Comparison of ENCODE assay signal across 12 cellular contexts in genomic region chr4:100188829-100189228, GRCh38. TPM values are rescaled to one million over a fixed set of nuclear protein-coding genes. Genes with fewer than 3 reads are reported as not detected.
DNase-seq lines count a peak whose midpoint lies in the region; ATAC-seq and TF ChIP-seq lines count a peak whose summit lies in the region.
"Had no signal": no experiment of that assay in that cellular context is flagged by ENCODE, and none has a peak within 500 bp of the region (broad histone marks: within the 10 kb centered on the region; RNA-seq: fewer than 3 reads in every experiment).

No MANE protein-coding gene starts in this region.

- no peak for DNase-seq in activated naive CD8-positive, alpha-beta T cell treated with anti-CD3 and anti-CD28 coated beads, Interleukin-2, amount 10 ng/mL, durations not matched to agents 7 days and 5 days
- DNase-seq in activated naive CD8-positive, alpha-beta T cell treated with anti-CD3 and anti-CD28 coated beads for 36 hours = no peak
- DNase-seq in NCI-H82 (lab: John Stamatoyannopoulos, UW) (peak; percentile 72), head of caudate nucleus (peak in 25 of 42 donors; percentile 9 to 66 (median 32)), suprapubic skin (ENCODE audit: low spot score in 2 of 2) (no peak), NK-92 (lab: John Stamatoyannopoulos, UW; ENCODE audit: unreplicated experiment) (no peak), activated gamma-delta T cell (lab: John Stamatoyannopoulos, UW) (no peak)
- DNase-seq: activated naive CD4-positive, alpha-beta T cell treated with anti-CD3 and anti-CD28 coated beads, Interleukin-2, amount 50 U/mL, for 16 hours; CD8-positive, alpha-beta T cell; erythroblast had no signal

- no peaks in the 10 kb centered on the region for H3K36me3 ChIP-seq in suprapubic skin

- no peak for ATAC-seq in activated naive CD8-positive, alpha-beta T cell treated with anti-CD3 and anti-CD28 coated beads, Interleukin-2, amount 10 ng/mL, durations not matched to agents 7 days and 5 days (ENCODE audit: low read depth)
- no peak for ATAC-seq in HG03565 (IDR thresholded peaks at IDR 0.05; ENCODE audit: unreplicated experiment)
- ATAC-seq: CD8-positive, alpha-beta T cell had no signal

- POLR2A ChIA-PET in activated naive CD8-positive, alpha-beta T cell treated with anti-CD3 and anti-CD28 coated beads, Interleukin-2, amount 10 ng/mL, durations not matched to agents 7 days and 5 days (lab: Charles Lee) = no interaction called here

- no peaks in the 10 kb centered on the region for H3K9me3 Mint-ChIP-seq in activated naive CD8-positive, alpha-beta T cell treated with anti-CD3 and anti-CD28 coated beads, Interleukin-2, amount 10 ng/mL, durations not matched to agents 7 days and 5 days
- H3K9me3 Mint-ChIP-seq in activated naive CD8-positive, alpha-beta T cell treated with anti-CD3 and anti-CD28 coated beads for 36 hours = no peaks in the 10 kb centered on the region
- H3K9me3 Mint-ChIP-seq: CD8-positive, alpha-beta T cell had no signal

- no peak overlapping the region for H3K27ac ChIP-seq in suprapubic skin

- H3K4me3 ChIP-seq in suprapubic skin = peak overlapping the region; percentile 58
- H3K4me3 ChIP-seq: lung had no signal

- H3K27me3 ChIP-seq in suprapubic skin = no peaks in the 10 kb centered on the region

- H3K4me3 Mint-ChIP-seq in activated naive CD8-positive, alpha-beta T cell treated with anti-CD3 and anti-CD28 coated beads, Interleukin-2, amount 10 ng/mL, durations not matched to agents 7 days and 5 days = peak overlapping the region; percentile 73
- H3K4me3 Mint-ChIP-seq in activated naive CD8-positive, alpha-beta T cell treated with anti-CD3 and anti-CD28 coated beads for 36 hours = no peak overlapping the region

- H3K4me1 Mint-ChIP-seq in activated naive CD8-positive, alpha-beta T cell treated with anti-CD3 and anti-CD28 coated beads, Interleukin-2, amount 10 ng/mL, durations not matched to agents 7 days and 5 days = peaks cover 15% of the 10 kb centered on the region
- H3K4me1 Mint-ChIP-seq in activated naive CD8-positive, alpha-beta T cell treated with anti-CD3 and anti-CD28 coated beads for 36 hours = peaks cover 13% of the 10 kb centered on the region

- no peak for TF ChIP-seq POLR2A in suprapubic skin (IDR thresholded peaks at IDR 0.05)

- no peak overlapping the region for H3K27ac Mint-ChIP-seq in activated naive CD8-positive, alpha-beta T cell treated with anti-CD3 and anti-CD28 coated beads, Interleukin-2, amount 10 ng/mL, durations not matched to agents 7 days and 5 days
- no peak overlapping the region for H3K27ac Mint-ChIP-seq in activated naive CD8-positive, alpha-beta T cell treated with anti-CD3 and anti-CD28 coated beads for 36 hours
- H3K27ac Mint-ChIP-seq: CD8-positive, alpha-beta T cell had no signal

- WGBS in suprapubic skin = 43% methylated on average over 4 of the region's 4 CpGs

- H3K36me3 Mint-ChIP-seq in activated naive CD8-positive, alpha-beta T cell treated with anti-CD3 and anti-CD28 coated beads, Interleukin-2, amount 10 ng/mL, durations not matched to agents 7 days and 5 days = no peaks in the 10 kb centered on the region
- no peaks in the 10 kb centered on the region for H3K36me3 Mint-ChIP-seq in activated naive CD8-positive, alpha-beta T cell treated with anti-CD3 and anti-CD28 coated beads for 36 hours
- H3K36me3 Mint-ChIP-seq: CD8-positive, alpha-beta T cell had no signal

- no peak for TF ChIP-seq CTCF in suprapubic skin (IDR thresholded peaks at IDR 0.05)

- H3K4me1 ChIP-seq in suprapubic skin = peaks cover 20% of the 10 kb centered on the region

- H3K9me3 ChIP-seq in suprapubic skin = no peaks in the 10 kb centered on the region

- intact Hi-C loops in head of caudate nucleus (cut with DNase I) = loop anchor here (10.0 kb wide), 1 partner anchor 94 kb away; no protein-coding TSS in a partner anchor

- TF ChIP-seq EP300 in suprapubic skin (IDR thresholded peaks at IDR 0.05) = no peak

- H3K27me3 Mint-ChIP-seq in activated naive CD8-positive, alpha-beta T cell treated with anti-CD3 and anti-CD28 coated beads, Interleukin-2, amount 10 ng/mL, durations not matched to agents 7 days and 5 days = peaks cover 55% of the 10 kb centered on the region
- H3K27me3 Mint-ChIP-seq in activated naive CD8-positive, alpha-beta T cell treated with anti-CD3 and anti-CD28 coated beads for 36 hours = peaks cover 57% of the 10 kb centered on the region

RNA-seq across cellular contexts. Expression of gene DDIT4L, which starts 1.4 kb away (rescaled TPM):
- total RNA-seq in activated naive CD8-positive, alpha-beta T cell treated with anti-CD3 and anti-CD28 coated beads, Interleukin-2, amount 10 ng/mL, durations not matched to agents 7 days and 5 days = under 1 TPM in 1 of 2 experiments, not detected in 1; 0.19 TPM
- under 1 TPM in 1 of 2 experiments, not detected in 1; 0.34 TPM for total RNA-seq in activated naive CD8-positive, alpha-beta T cell treated with anti-CD3 and anti-CD28 coated beads for 36 hours
- 1 to 10 TPM in 3 of 4 donors, under 1 TPM in 1; 0.39 to 4.7 (median 1.6) TPM for total RNA-seq in suprapubic skin

Comparison
In these comparisons a context has a peak if more than half of its experiments do, and no peak if none do; other contexts are left out.
1. DNase-seq: peak in NCI-H82 (single experiment) and head of caudate nucleus (25 of 42); none in activated naive CD8-positive, alpha-beta T cell treated with anti-CD3 and anti-CD28 coated beads, Interleukin-2, amount 10 ng/mL, durations not matched to agents 7 days and 5 days (single experiment), activated naive CD8-positive, alpha-beta T cell treated with anti-CD3 and anti-CD28 coated beads for 36 hours (single experiment), suprapubic skin (0 of 2), NK-92 (single experiment) and activated gamma-delta T cell (single experiment).